Comparison of ENCODE assay signal across 17 cellular contexts in the genomic region with DNA sequence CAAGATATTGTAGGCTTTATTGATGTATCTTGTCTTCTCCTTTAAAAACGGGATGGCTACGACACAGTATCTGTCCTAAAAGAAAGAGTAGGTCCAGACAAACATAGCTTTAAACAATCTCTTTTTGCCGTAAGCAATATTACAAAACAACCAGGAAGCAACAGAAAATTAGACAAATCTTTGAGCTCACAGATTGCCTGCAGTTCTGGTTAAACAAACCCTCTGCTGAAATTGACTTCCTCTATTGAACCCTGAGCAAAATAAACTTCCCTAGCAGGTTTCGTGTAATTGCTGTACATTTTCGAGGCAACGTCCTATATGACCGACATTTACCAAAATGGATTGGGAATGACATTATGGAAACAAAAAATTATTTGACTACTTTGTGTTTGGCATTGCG. TPM values are rescaled to one million over a fixed set of nuclear protein-coding genes. Genes with fewer than 3 reads are reported as not detected.
"Had no signal": no experiment of that assay in that cellular context is flagged by ENCODE, and none has a peak within 500 bp of the region (broad histone marks: within the 10 kb centered on the region; RNA-seq: fewer than 3 reads in every experiment).

No MANE protein-coding gene starts in this region.

- H3K4me3 ChIP-seq: ascending aorta, heart right ventricle, tibial nerve had no signal

- DNase-seq: activated CD4-positive, alpha-beta T cell treated with anti-CD3 and anti-CD28 coated beads for 36 hours; activated CD8-positive, alpha-beta memory T cell treated with anti-CD3 and anti-CD28 coated beads, Interleukin-2, amount 50 U/mL, for 4 hours; activated CD8-positive, alpha-beta T cell treated with anti-CD3 and anti-CD28 coated beads for 36 hours; activated T-cell treated with anti-CD3 and anti-CD28 coated beads, Interleukin-2, amount 50 U/mL, for 72 hours; heart right ventricle; islet precursor cell; nephron progenitor cell; stimulated activated CD4-positive, alpha-beta T cell treated with anti-CD3 and anti-CD28 coated beads, Interleukin-2, amount 100 ng/mL, for 24 hours; stimulated activated naive B cell treated with anti-CD40 and anti-IgM and Interleukin-4, amounts not matched to agents 10 μg/mL and 1 μg/mL and 100 μg/mL, for 72 hours; WERI-Rb-1 had no signal

- H3K27ac Mint-ChIP-seq: activated CD4-positive, alpha-beta T cell treated with anti-CD3 and anti-CD28 coated beads for 36 hours; activated CD8-positive, alpha-beta T cell treated with anti-CD3 and anti-CD28 coated beads for 36 hours; nephron progenitor cell had no signal

- ATAC-seq: activated CD4-positive, alpha-beta T cell treated with anti-CD3 and anti-CD28 coated beads for 36 hours; activated CD8-positive, alpha-beta T cell treated with anti-CD3 and anti-CD28 coated beads for 36 hours; activated T-cell treated with anti-CD3 and anti-CD28 coated beads, Interleukin-2, amount 50 U/mL, for 72 hours; heart right ventricle; left lobe of liver; sciatic nerve; stimulated activated naive B cell treated with anti-CD40 and anti-IgM and Interleukin-4, amounts not matched to agents 10 μg/mL and 1 μg/mL and 100 μg/mL, for 72 hours had no signal

- H3K27me3 Mint-ChIP-seq: activated CD4-positive, alpha-beta T cell treated with anti-CD3 and anti-CD28 coated beads for 36 hours; activated CD8-positive, alpha-beta T cell treated with anti-CD3 and anti-CD28 coated beads for 36 hours; memory B cell; stimulated activated naive B cell treated with anti-CD40 and anti-IgM and Interleukin-4, amounts not matched to agents 10 μg/mL and 1 μg/mL and 100 μg/mL, for 72 hours had no signal

- H3K27ac ChIP-seq: ascending aorta, tibial nerve, WERI-Rb-1 had no signal

- H3K4me3 Mint-ChIP-seq: activated CD4-positive, alpha-beta T cell treated with anti-CD3 and anti-CD28 coated beads for 36 hours; activated CD8-positive, alpha-beta T cell treated with anti-CD3 and anti-CD28 coated beads for 36 hours; activated T-cell treated with anti-CD3 and anti-CD28 coated beads, Interleukin-2, amount 50 U/mL, for 72 hours; memory B cell; nephron progenitor cell; stimulated activated naive B cell treated with anti-CD40 and anti-IgM and Interleukin-4, amounts not matched to agents 10 μg/mL and 1 μg/mL and 100 μg/mL, for 72 hours had no signal

- H3K27me3 ChIP-seq: ascending aorta, heart right ventricle, tibial nerve had no signal

- H3K9me3 Mint-ChIP-seq: activated CD8-positive, alpha-beta T cell treated with anti-CD3 and anti-CD28 coated beads for 36 hours; activated T-cell treated with anti-CD3 and anti-CD28 coated beads, Interleukin-2, amount 50 U/mL, for 72 hours; memory B cell; nephron progenitor cell; stimulated activated naive B cell treated with anti-CD40 and anti-IgM and Interleukin-4, amounts not matched to agents 10 μg/mL and 1 μg/mL and 100 μg/mL, for 72 hours had no signal

RNA-seq across cellular contexts. Expression of gene KMO, which starts 57.3 kb away (rescaled TPM):
- total RNA-seq: ascending aorta, endothelial cell of umbilical vein, pulmonary artery endothelial cell had no signal
- polyA plus RNA-seq: endothelial cell of umbilical vein had no signal
